Comparison of ENCODE assay signal across 10 cellular contexts in the genomic region with DNA sequence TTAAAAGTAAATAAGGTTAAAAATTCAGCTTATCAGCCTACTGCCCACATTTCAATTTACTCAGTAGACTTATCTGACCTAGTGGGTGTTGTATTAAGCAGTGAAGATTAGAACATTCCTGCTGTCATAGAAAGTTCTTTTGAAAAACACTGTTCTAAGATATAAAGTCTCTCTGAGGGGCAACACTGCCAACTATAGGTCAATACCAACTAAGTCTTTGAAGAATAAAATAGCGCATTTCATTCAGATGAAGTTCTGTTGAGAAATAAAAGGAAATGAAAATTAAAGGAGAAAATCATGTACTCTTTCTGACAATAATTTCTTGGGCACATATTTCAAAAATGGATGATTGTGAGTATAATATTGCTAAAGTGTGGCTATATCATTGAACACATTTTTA.
"Had no signal": no experiment of that assay in that cellular context is flagged by ENCODE, and none has a peak within 500 bp of the region (broad histone marks: within the 10 kb centered on the region; RNA-seq: fewer than 3 reads in every experiment).

No MANE protein-coding gene starts in this region.

- H3K27me3 Mint-ChIP-seq: stimulated activated naive CD8-positive, alpha-beta T cell treated with anti-CD3 and anti-CD28 coated beads, Interleukin-15, Interleukin-2, amounts not matched to agents 100 ng/mL and 50 ng/mL, for 24 hours had no signal

- H3K4me3 Mint-ChIP-seq: nephron progenitor cell; stimulated activated naive CD8-positive, alpha-beta T cell treated with anti-CD3 and anti-CD28 coated beads, Interleukin-15, Interleukin-2, amounts not matched to agents 100 ng/mL and 50 ng/mL, for 24 hours had no signal

- H3K4me1 Mint-ChIP-seq: nephron progenitor cell had no signal

- H3K4me1 ChIP-seq: ascending aorta, heart left ventricle had no signal

- H3K27ac ChIP-seq: ascending aorta, heart left ventricle had no signal

- H3K9me3 Mint-ChIP-seq: nephron progenitor cell had no signal

- H3K4me3 ChIP-seq: ascending aorta, heart left ventricle had no signal

- H3K27me3 ChIP-seq: ascending aorta, heart left ventricle had no signal

- ATAC-seq: heart left ventricle, left ventricle myocardium superior had no signal

- H3K9me3 ChIP-seq: ascending aorta had no signal

- H3K36me3 ChIP-seq: ascending aorta, heart left ventricle had no signal

- DNase-seq: activated CD4-positive, alpha-beta T cell treated with anti-CD3 and anti-CD28 coated beads, Interleukin-2, amount 50 U/mL, for 48 hours; activated T-cell treated with anti-CD3 and anti-CD28 coated beads, Interleukin-2, amount 50 U/mL, for 48 hours; heart left ventricle; left ventricle myocardium superior; mesenchymal stem cell; nephron progenitor cell; stimulated activated CD4-positive, alpha-beta T cell treated with anti-CD3 and anti-CD28 coated beads, Interleukin-4, amount 100 ng/mL, for 1 hour; stimulated activated CD8-positive, alpha-beta memory T cell treated with anti-CD3 and anti-CD28 coated beads, Interleukin-4, amount 100 ng/mL, for 48 hours had no signal

- H3K27ac Mint-ChIP-seq: nephron progenitor cell; stimulated activated naive CD8-positive, alpha-beta T cell treated with anti-CD3 and anti-CD28 coated beads, Interleukin-15, Interleukin-2, amounts not matched to agents 100 ng/mL and 50 ng/mL, for 24 hours had no signal
